Comparison of ENCODE assay signal across 25 cellular contexts in genomic region chr11:10780040-10780439, GRCh38. TPM values are rescaled to one million over a fixed set of nuclear protein-coding genes. Genes with fewer than 3 reads are reported as not detected.
DNase-seq lines count a peak whose midpoint lies in the region; ATAC-seq and TF ChIP-seq lines count a peak whose summit lies in the region.
"Had no signal": no experiment of that assay in that cellular context is flagged by ENCODE, and none has a peak within 500 bp of the region (broad histone marks: within the 10 kb centered on the region; RNA-seq: fewer than 3 reads in every experiment).

No MANE protein-coding gene starts in this region.

- no TSS peak for BruUV-seq in Panc1 (replicated peaks; lab: Mats Ljungman, UMichigan)

- no peak overlapping the region for H3K14ac ChIP-seq in trophoblast cell (ENCODE audit: low read length)

- no peaks in the 10 kb centered on the region for H3K9me3 ChIP-seq in GM23248 (ENCODE audit: low read depth)
- no peaks in the 10 kb centered on the region for H3K9me3 ChIP-seq in Panc1 (ENCODE audit: control insufficient read depth, insufficient read depth, low read depth, low read length)
- no peaks in the 10 kb centered on the region for H3K9me3 ChIP-seq in endodermal cell (ENCODE audit: control insufficient read depth, low read length)
- peaks cover 2% of the 10 kb centered on the region for H3K9me3 ChIP-seq in trophoblast cell (ENCODE audit: insufficient read depth, low read depth, low read length)
- H3K9me3 ChIP-seq: A549, Caco-2, HAP-1 had no signal

- intact Hi-C loops in Panc1 (cut with micrococcal nuclease; ENCODE audit: unreplicated experiment) = no loop called here

- H2BK5ac ChIP-seq in trophoblast cell (ENCODE audit: low read depth, low read length, poor library complexity) = no peak overlapping the region

- ATAC-seq in Panc1 = peak; percentile 57
- ATAC-seq: CD8-positive, alpha-beta T cell had no signal

- H3K79me1 ChIP-seq in trophoblast cell (ENCODE audit: low read length) = peaks cover 12% of the 10 kb centered on the region

- no peak overlapping the region for H4K12ac ChIP-seq in trophoblast cell (ENCODE audit: low read depth, low read length)

- CTCF ChIA-PET in Panc1 (lab: Charles Lee) = interaction anchor here (0.9 kb wide), 1 partner anchor 13 kb away, joined by 4 read pairs; no protein-coding TSS in a partner anchor

- H2BK120ac ChIP-seq in trophoblast cell (ENCODE audit: insufficient read depth, low read length, poor library complexity) = no peak overlapping the region

- peak overlapping the region; percentile 97 for H3K27ac ChIP-seq in GM23248
- H3K27ac ChIP-seq in Panc1 (ENCODE audit: low read length) = no peak overlapping the region
- H3K27ac ChIP-seq in endodermal cell (ENCODE audit: low read depth, low read length) = no peak overlapping the region
- no peak overlapping the region for H3K27ac ChIP-seq in trophoblast cell (ENCODE audit: low read depth, low read length)
- H3K27ac ChIP-seq: A549, C4-2B, KMS-11 had no signal

- no peak overlapping the region for H4K8ac ChIP-seq in trophoblast cell (ENCODE audit: low read depth, low read length)

- H3K9me2 ChIP-seq in GM23248 (ENCODE audit: insufficient read depth) = no peaks in the 10 kb centered on the region

- H2AK5ac ChIP-seq in trophoblast cell (ENCODE audit: low read length) = no peak overlapping the region

- peak overlapping the region; percentile 87 for H3K9ac ChIP-seq in GM23248
- no peak overlapping the region for H3K9ac ChIP-seq in endodermal cell (ENCODE audit: extremely low read depth, low read length, poor library complexity, severe bottlenecking)
- H3K9ac ChIP-seq in trophoblast cell (ENCODE audit: low read length) = no peak overlapping the region
- H3K9ac ChIP-seq: KMS-11 had no signal

- peaks cover 35% of the 10 kb centered on the region for H3K36me3 Mint-ChIP-seq in endodermal cell (ENCODE audit: low read depth)

- H3K79me2 ChIP-seq in GM23248 (ENCODE audit: insufficient read depth) = no peaks in the 10 kb centered on the region
- H3K79me2 ChIP-seq in trophoblast cell (ENCODE audit: control insufficient read depth, insufficient read depth, low read length, poor library complexity) = no peaks in the 10 kb centered on the region

- H2BK12ac ChIP-seq in trophoblast cell (ENCODE audit: low read length) = peak overlapping the region; percentile 88

- no peaks in the 10 kb centered on the region for H3K27me3 Mint-ChIP-seq in endodermal cell (ENCODE audit: insufficient read depth)
- H3K27me3 Mint-ChIP-seq: B cell had no signal

- no peak for DNase-seq in GM23248
- DNase-seq in Panc1 (ENCODE audit: low read depth, low spot score) = no peak
- no peak for DNase-seq in endodermal cell
- no peak for DNase-seq in trophoblast cell
- DNase-seq in NCI-H1417 treated with DMSO at 0.1 percent for 48 hours (lab: John Stamatoyannopoulos, UW) = no peak
- no peak for DNase-seq in NCI-H446 (lab: John Stamatoyannopoulos, UW)
- DNase-seq in inferior parietal cortex (ENCODE audit: extremely low spot score) = no peak
- DNase-seq: Caco-2; CD8-positive, alpha-beta T cell; GOT3; IMR-90; MM.1S; NCI-H1048; NCI-H1417; NCI-H187; NCI-H2081 treated with DMSO at 0.1 percent for 48 hours; NCI-H2171 treated with DMSO at 0.1 percent for 48 hours; NCI-H345; NCI-H524; NCI-H774 had no signal

- H3K4me2 ChIP-seq in GM23248 (ENCODE audit: unreplicated experiment) (no peak overlapping the region), trophoblast cell (ENCODE audit: low read length) (no peak overlapping the region)
- H3K4me2 ChIP-seq: A549, KMS-11 had no signal

- H3K4me3 ChIP-seq in GM23248 (no peak overlapping the region), Panc1 (ENCODE audit: low read depth in 2 of 2, low read length in 2 of 2) (no peak overlapping the region), endodermal cell (ENCODE audit: low read length) (no peak overlapping the region), trophoblast cell (ENCODE audit: low read depth, low read length) (no peak overlapping the region)
- H3K4me3 ChIP-seq: A549, HAP-1 had no signal

- no peak overlapping the region for H3K18ac ChIP-seq in trophoblast cell (ENCODE audit: low read length)

- in situ Hi-C loops in GM23248 (cut with MboI) (loop anchor here (25.0 kb wide), 2 partner anchors 382 to 1007 kb away; no protein-coding TSS in a partner anchor), Panc1 (cut with HindIII; ENCODE audit: low pct_unique_long_range_greater_than_20kb, low sequenced_read_pairs) (no loop called here)

- H3K4me1 ChIP-seq in GM23248 (ENCODE audit: insufficient read depth) (peaks cover 29% of the 10 kb centered on the region), Panc1 (ENCODE audit: control insufficient read depth, insufficient read depth, low read length) (no peaks in the 10 kb centered on the region), endodermal cell (ENCODE audit: control insufficient read depth, insufficient read depth, low read length) (peaks cover 8% of the 10 kb centered on the region), trophoblast cell (ENCODE audit: control insufficient read depth in 1 of 2, insufficient read depth in 2 of 2, low read length in 2 of 2) (peaks cover 10 to 25% of the 10 kb centered on the region in 2 experiments)
- H3K4me1 ChIP-seq: A549, Caco-2 had no signal

- peaks cover 38% of the 10 kb centered on the region for H3F3A ChIP-seq in GM23248 (ENCODE audit: insufficient read depth)

- H3K36me3 ChIP-seq in GM23248 (ENCODE audit: low read depth) = peaks cover 22% of the 10 kb centered on the region; the same call in 1 of the 2 replicates
- H3K36me3 ChIP-seq in Panc1 (ENCODE audit: control insufficient read depth, insufficient read depth, low read length) = peaks cover 18% of the 10 kb centered on the region
- H3K36me3 ChIP-seq in endodermal cell (ENCODE audit: control insufficient read depth, insufficient read depth, low read length) = peaks cover 44% of the 10 kb centered on the region
- peaks cover 3 to 5% of the 10 kb centered on the region in 2 experiments for H3K36me3 ChIP-seq in trophoblast cell (ENCODE audit: control insufficient read depth in 1 of 2, insufficient read depth in 2 of 2, low read length in 2 of 2)

- H2AFZ ChIP-seq in GM23248 = no peak overlapping the region
- no peak overlapping the region for H2AFZ ChIP-seq in trophoblast cell (ENCODE audit: insufficient read depth, low read length, poor library complexity)

- no peaks in the 10 kb centered on the region for H3K27me3 ChIP-seq in GM23248 (replicated peaks; ENCODE audit: insufficient read depth)
- no peaks in the 10 kb centered on the region for H3K27me3 ChIP-seq in Panc1 (ENCODE audit: control insufficient read depth, insufficient read depth, low read length)
- H3K27me3 ChIP-seq in endodermal cell (ENCODE audit: control insufficient read depth, insufficient read depth, low read length, poor library complexity, severe bottlenecking) = no peaks in the 10 kb centered on the region
- H3K27me3 ChIP-seq in trophoblast cell (ENCODE audit: insufficient read depth, low read length) = no peaks in the 10 kb centered on the region

- WGBS in GM23248 (ENCODE audit: low coverage in 1 of 2, low lambda C conversion rate in 2 of 2, missing lambda C conversion rate in 2 of 2), 2 experiments = 94 to 100% methylated on average over 2 of the region's 2 CpGs
- WGBS in endodermal cell (ENCODE audit: insufficient coverage in 1 of 2, insufficient read length in 1 of 2), 2 experiments = 93% methylated on average over 2 of the region's 2 CpGs
- WGBS in trophoblast cell (ENCODE audit: extremely low coverage, insufficient coverage, insufficient read length) = no CpG with 5 or more reads among the region's 2 CpGs

- peaks cover 12% of the 10 kb centered on the region for H3K4me1 Mint-ChIP-seq in endodermal cell

- H4K91ac ChIP-seq in trophoblast cell (ENCODE audit: low read depth, low read length) = no peak overlapping the region

- H3K4ac ChIP-seq in trophoblast cell (ENCODE audit: low read depth, low read length) = no peak overlapping the region

- no peaks in the 10 kb centered on the region for H4K20me1 ChIP-seq in GM23248 (ENCODE audit: insufficient read depth)

- H3K27ac Mint-ChIP-seq in endodermal cell = peak overlapping the region; percentile 45
- H3K27ac Mint-ChIP-seq: B cell; CD8-positive, alpha-beta T cell had no signal

- H3K23ac ChIP-seq in trophoblast cell (ENCODE audit: low read length) = no peak overlapping the region

- TF ChIP-seq CTCF in Panc1 (IDR thresholded peaks at IDR 0.05) (no peak), endodermal cell (conservative IDR thresholded peaks at IDR 0.05) (no peak)

- no peak overlapping the region for H3K4me3 Mint-ChIP-seq in endodermal cell
- H3K4me3 Mint-ChIP-seq: B cell; CD8-positive, alpha-beta T cell had no signal

- H3K9me3 Mint-ChIP-seq in endodermal cell = no peaks in the 10 kb centered on the region
- H3K9me3 Mint-ChIP-seq: CD8-positive, alpha-beta T cell had no signal

- POLR2A ChIA-PET in Panc1 (lab: Charles Lee) = no interaction called here

RNA-seq across cellular contexts. Expression of gene EIF4G2, which starts 28.7 kb away (rescaled TPM):
- total RNA-seq in GM23248 (2014; rRNA removed; shearing (Covaris generic)) = 673 and 744 TPM in 2 replicates
- 875 and 882 TPM in 2 replicates for polyA plus RNA-seq in GM23248 (2016; fragmentation: Nextera tagmentation; extraction: Ambion mirVana)
- 2,422 TPM for total RNA-seq in Panc1 (2021; ENCODE audit: unreplicated experiment)
- polyA plus RNA-seq in Panc1 (2012; ENCODE audit: insufficient read length) = 1,612 TPM
- total RNA-seq in endodermal cell = 1,000 to 10,000 TPM in 1 of 2 donors, 100 to 1,000 TPM in 1; 753 to 1,007 TPM
- polyA plus RNA-seq in endodermal cell (2013, experiment 1 of 2) = 784 TPM
- 809 TPM for polyA plus RNA-seq in endodermal cell (2013, experiment 2 of 2)
- polyA plus RNA-seq in trophoblast cell (2013) = 1,646 and 1,688 TPM in 2 replicates

RNA-seq across cellular contexts. Expression of gene CTR9, which starts 29.0 kb away (rescaled TPM):
- total RNA-seq in GM23248 (2014; rRNA removed; shearing (Covaris generic)) = 20.2 and 24.4 TPM in 2 replicates
- polyA plus RNA-seq in GM23248 (2016; fragmentation: Nextera tagmentation; extraction: Ambion mirVana) = 29.9 and 32.3 TPM in 2 replicates
- 60.1 TPM for total RNA-seq in Panc1 (2021; ENCODE audit: unreplicated experiment)
- 39.6 TPM for polyA plus RNA-seq in Panc1 (2012; ENCODE audit: insufficient read length)
- 10 to 100 TPM; 32.7 to 37.5 TPM for total RNA-seq in endodermal cell
- 37.6 TPM for polyA plus RNA-seq in endodermal cell (2013, experiment 1 of 2)
- 34.5 TPM for polyA plus RNA-seq in endodermal cell (2013, experiment 2 of 2)
- polyA plus RNA-seq in trophoblast cell (2013) = 27.9 and 28.4 TPM in 2 replicates
